19 cellular contexts compared by ENCODE assay signal in the genomic region with DNA sequence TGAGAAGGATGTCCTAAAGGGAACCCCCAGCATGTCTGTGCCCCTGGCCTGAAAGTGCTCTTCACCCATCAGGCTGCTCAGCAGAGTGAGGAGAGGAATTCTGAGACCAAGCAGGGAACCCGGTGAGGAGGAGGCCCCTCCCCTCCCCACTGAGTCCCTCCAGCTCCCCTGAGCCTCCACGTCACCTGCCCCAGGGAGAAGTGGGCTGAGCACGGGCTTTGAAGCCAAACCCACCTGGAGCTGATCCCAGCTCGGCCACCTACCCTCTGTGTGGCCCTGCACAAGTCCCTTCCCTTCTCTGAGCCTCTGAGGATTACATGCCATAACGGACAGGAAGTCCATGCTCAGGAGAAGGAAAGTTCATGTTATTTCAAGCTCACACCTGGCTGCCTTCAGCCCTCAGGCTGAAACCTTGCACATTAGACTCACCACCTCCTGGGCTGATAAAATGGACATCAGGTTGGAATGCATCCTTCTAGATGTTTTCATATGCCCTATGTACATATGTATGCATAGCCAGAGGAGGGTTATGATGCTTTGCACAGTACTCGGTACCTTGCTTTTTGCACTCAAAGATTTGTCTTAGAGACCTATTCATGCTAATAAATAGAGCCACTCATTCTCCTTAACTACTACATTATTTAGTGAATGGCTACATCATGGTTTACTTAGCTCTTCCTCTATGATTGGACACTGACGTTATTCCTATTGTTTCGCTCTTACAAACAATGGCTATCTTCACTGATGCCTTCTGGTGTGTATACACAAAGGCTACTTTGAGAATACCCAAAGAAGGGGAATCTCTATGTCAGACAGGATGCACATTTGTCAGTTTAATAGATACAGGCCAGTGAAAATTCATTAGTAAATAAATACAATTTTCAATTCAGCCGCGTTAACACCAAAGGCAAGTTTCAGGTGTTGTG. TPM values are rescaled to one million over a fixed set of nuclear protein-coding genes. Genes with fewer than 3 reads are reported as not detected.
"Had no signal": no experiment of that assay in that cellular context is flagged by ENCODE, and none has a peak within 500 bp of the region (broad histone marks: within the 10 kb centered on the region; RNA-seq: fewer than 3 reads in every experiment).

No MANE protein-coding gene starts in this region.

- H3K9me3 Mint-ChIP-seq: activated naive CD4-positive, alpha-beta T cell treated with anti-CD3 and anti-CD28 coated beads for 36 hours; neural crest cell had no signal

- H3K27ac Mint-ChIP-seq: activated CD4-positive, alpha-beta T cell treated with anti-CD3 and anti-CD28 coated beads for 36 hours; activated naive CD4-positive, alpha-beta T cell treated with anti-CD3 and anti-CD28 coated beads for 36 hours; mesothelial cell of epicardium had no signal

- H3K4me3 ChIP-seq: cardiac muscle cell, heart left ventricle, ovary, stomach, uterus had no signal

- H3K4me1 ChIP-seq: heart left ventricle, stomach, uterus had no signal

- H3K27ac ChIP-seq: cardiac muscle cell, heart left ventricle, ovary, stomach, uterus, VCaP had no signal

- H3K9me3 ChIP-seq: heart left ventricle, uterus had no signal

- DNase-seq: activated CD4-positive, alpha-beta T cell treated with anti-CD3 and anti-CD28 coated beads for 36 hours; activated CD8-positive, alpha-beta memory T cell treated with anti-CD3 and anti-CD28 coated beads for 24 hours; activated naive CD4-positive, alpha-beta T cell treated with anti-CD3 and anti-CD28 coated beads for 36 hours; foreskin melanocyte; heart left ventricle; islet precursor cell; ovary; stimulated activated CD4-positive, alpha-beta T cell treated with anti-CD3 and anti-CD28 coated beads, Interleukin-15, amount 100 ng/mL, for 24 hours; stimulated activated CD4-positive, alpha-beta T cell treated with anti-CD3 and anti-CD28 coated beads, Interleukin-4, amount 100 ng/mL, for 24 hours; stomach; uterus had no signal

- ATAC-seq: activated CD4-positive, alpha-beta T cell treated with anti-CD3 and anti-CD28 coated beads for 36 hours had no signal

- H3K4me3 Mint-ChIP-seq: activated CD4-positive, alpha-beta T cell treated with anti-CD3 and anti-CD28 coated beads for 36 hours; activated naive CD4-positive, alpha-beta T cell treated with anti-CD3 and anti-CD28 coated beads for 36 hours; mesothelial cell of epicardium; neural crest cell had no signal

- H3K36me3 Mint-ChIP-seq: mesothelial cell of epicardium had no signal

- H3K27me3 ChIP-seq: ovary, uterus had no signal

- H3K36me3 ChIP-seq: cardiac muscle cell, heart left ventricle, ovary, stomach, uterus had no signal

- H3K4me1 Mint-ChIP-seq: activated CD4-positive, alpha-beta T cell treated with anti-CD3 and anti-CD28 coated beads for 36 hours; mesothelial cell of epicardium; neural crest cell had no signal

RNA-seq across cellular contexts. Expression of a gene that starts 31.6 kb away (rescaled TPM):
- total RNA-seq: myocyte had no signal

RNA-seq across cellular contexts. Expression of a gene that starts 57.9 kb away (rescaled TPM):
- total RNA-seq: activated CD4-positive, alpha-beta T cell treated with anti-CD3 and anti-CD28 coated beads for 36 hours; activated naive CD4-positive, alpha-beta T cell treated with anti-CD3 and anti-CD28 coated beads for 36 hours; cardiac muscle cell; endothelial cell of umbilical vein; heart left ventricle; liver; mesothelial cell of epicardium; myocyte; neural crest cell; ovary; stomach; uterus had no signal
- polyA plus RNA-seq: cardiac muscle cell, endothelial cell of umbilical vein, heart left ventricle, liver, ovary, stomach, thymus had no signal
